ENCODE assay signal across 1 cellular context in the genomic region with DNA sequence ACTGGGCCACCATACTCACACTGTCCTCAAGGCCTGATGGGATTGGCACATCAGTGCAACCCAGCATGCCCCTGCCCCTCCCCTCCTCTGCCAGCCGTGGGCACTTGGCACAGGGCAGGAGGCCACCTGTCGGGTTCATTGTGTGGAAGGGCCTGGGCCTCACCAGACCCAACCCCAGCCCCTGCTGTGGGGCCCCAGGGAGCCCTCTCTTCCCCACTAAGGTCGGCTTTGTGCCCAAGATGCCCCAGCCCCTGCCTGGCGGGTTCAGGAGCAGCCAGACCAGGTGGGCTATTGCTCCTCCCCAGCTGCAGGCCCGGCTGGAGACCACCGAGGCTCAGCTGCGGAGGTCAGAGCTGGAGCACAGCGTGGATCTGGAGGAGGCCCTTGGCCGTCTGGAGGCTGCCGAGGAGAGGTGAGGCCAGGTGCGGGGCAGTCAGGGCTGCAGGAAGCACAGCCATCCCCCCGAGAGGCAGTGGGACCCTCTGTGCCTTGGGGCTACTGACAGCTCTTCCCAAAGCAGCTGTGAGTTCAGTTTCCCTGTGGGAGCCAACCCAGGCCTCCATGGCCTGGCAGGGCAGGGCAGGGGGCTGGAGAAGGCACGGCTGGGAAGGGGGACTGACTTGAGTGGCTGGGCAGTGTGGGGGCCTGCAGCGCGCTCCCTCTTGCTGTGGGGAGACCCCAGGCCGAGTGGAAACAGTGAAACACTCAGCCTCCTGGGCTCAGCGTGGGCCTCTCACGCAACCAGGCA.
TF ChIP-seq lines count a peak whose summit lies in the region.

No MANE protein-coding gene starts in this region.

TF ChIP-seq in SK-N-SH treated with all-trans-retinoic acid at 6 μM for 48 hours, 23 proteins besides CTCF, POLR2A, EP300 and RAD21 (continued from another document):
- no peak for TF ChIP-seq BACH2 (CRISPR knock-in tag; IDR thresholded peaks at IDR 0.05; ENCODE audit: borderline replicate concordance)
- TF ChIP-seq PPARA (CRISPR knock-in tag; IDR thresholded peaks at IDR 0.05; ENCODE audit: borderline replicate concordance), result no peak
- TF ChIP-seq ZNF8 (CRISPR knock-in tag; IDR thresholded peaks at IDR 0.05), result no peak
- TF ChIP-seq, protein P1, sequence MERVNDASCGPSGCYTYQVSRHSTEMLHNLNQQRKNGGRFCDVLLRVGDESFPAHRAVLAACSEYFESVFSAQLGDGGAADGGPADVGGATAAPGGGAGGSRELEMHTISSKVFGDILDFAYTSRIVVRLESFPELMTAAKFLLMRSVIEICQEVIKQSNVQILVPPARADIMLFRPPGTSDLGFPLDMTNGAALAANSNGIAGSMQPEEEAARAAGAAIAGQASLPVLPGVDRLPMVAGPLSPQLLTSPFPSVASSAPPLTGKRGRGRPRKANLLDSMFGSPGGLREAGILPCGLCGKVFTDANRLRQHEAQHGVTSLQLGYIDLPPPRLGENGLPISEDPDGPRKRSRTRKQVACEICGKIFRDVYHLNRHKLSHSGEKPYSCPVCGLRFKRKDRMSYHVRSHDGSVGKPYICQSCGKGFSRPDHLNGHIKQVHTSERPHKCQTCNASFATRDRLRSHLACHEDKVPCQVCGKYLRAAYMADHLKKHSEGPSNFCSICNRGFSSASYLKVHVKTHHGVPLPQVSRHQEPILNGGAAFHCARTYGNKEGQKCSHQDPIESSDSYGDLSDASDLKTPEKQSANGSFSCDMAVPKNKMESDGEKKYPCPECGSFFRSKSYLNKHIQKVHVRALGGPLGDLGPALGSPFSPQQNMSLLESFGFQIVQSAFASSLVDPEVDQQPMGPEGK (CRISPR knock-in tag; IDR thresholded peaks at IDR 0.05; ENCODE audit: borderline replicate concordance), result no peak
- no peak for TF ChIP-seq ZC3H10 (CRISPR knock-in tag; IDR thresholded peaks at IDR 0.05)
- TF ChIP-seq GLIS3 (CRISPR knock-in tag; IDR thresholded peaks at IDR 0.05), result no peak
